ENCODE assay signal across 17 cellular contexts in the genomic region with DNA sequence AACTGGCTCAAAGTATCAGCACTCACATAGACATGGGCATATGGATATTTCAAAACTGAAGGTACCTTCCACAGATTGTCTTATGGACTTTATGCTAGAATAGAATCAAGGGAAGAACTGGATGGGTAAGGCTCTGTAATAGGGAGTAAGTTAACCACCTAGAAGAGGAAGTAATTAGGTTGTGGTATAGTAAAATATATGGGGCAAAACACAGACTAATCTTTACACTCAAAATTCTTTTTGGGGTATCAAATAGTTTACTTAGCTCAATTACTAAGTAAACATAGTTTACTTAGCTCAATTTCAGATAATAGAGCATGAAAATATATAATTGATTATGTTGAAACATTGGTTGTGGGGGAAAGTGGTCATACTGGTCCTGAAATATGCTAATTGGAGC.
DNase-seq lines count a peak whose midpoint lies in the region; ATAC-seq and TF ChIP-seq lines count a peak whose summit lies in the region.
"Had no signal": no experiment of that assay in that cellular context is flagged by ENCODE, and none has a peak within 500 bp of the region (broad histone marks: within the 10 kb centered on the region; RNA-seq: fewer than 3 reads in every experiment).

No MANE protein-coding gene starts in this region.

- ATAC-seq in GM18873 (IDR thresholded peaks at IDR 0.05; ENCODE audit: low FRiP score, unreplicated experiment) (peak; percentile 20), GM21528 (IDR thresholded peaks at IDR 0.05; ENCODE audit: low FRiP score, unreplicated experiment) (peak; percentile 57), HG03103 (IDR thresholded peaks at IDR 0.05; ENCODE audit: low read depth, unreplicated experiment) (peak; percentile 43)
- ATAC-seq: activated CD8-positive, alpha-beta T cell treated with anti-CD3 and anti-CD28 coated beads for 36 hours had no signal

- no peak overlapping the region for H3K27ac ChIP-seq in hepatocyte
- H3K27ac ChIP-seq: breast epithelium had no signal

- H3K4me2 ChIP-seq in hepatocyte = no peak overlapping the region

- TF ChIP-seq CTCF in hepatocyte (IDR thresholded peaks at IDR 0.05; ENCODE audit: poor library complexity) (no peak), osteocyte (IDR thresholded peaks at IDR 0.05) (no peak)

- no peak overlapping the region for H2AFZ ChIP-seq in hepatocyte

- no peaks in the 10 kb centered on the region for H4K20me1 ChIP-seq in hepatocyte (ENCODE audit: insufficient read depth, poor library complexity, severe bottlenecking)

- H3K27me3 ChIP-seq in hepatocyte = no peaks in the 10 kb centered on the region
- H3K27me3 ChIP-seq: breast epithelium had no signal

- H3K27ac Mint-ChIP-seq in osteocyte (ENCODE audit: unreplicated experiment) = no peak overlapping the region
- H3K27ac Mint-ChIP-seq: activated CD8-positive, alpha-beta T cell treated with anti-CD3 and anti-CD28 coated beads for 36 hours; IgD-negative memory B cell; stimulated activated naive CD8-positive, alpha-beta T cell treated with anti-CD3 and anti-CD28 coated beads, Interleukin-15, Interleukin-2, amounts not matched to agents 100 ng/mL and 50 ng/mL, for 24 hours had no signal

- no peak overlapping the region for H3K4me3 ChIP-seq in hepatocyte
- H3K4me3 ChIP-seq: breast epithelium had no signal

- no peaks in the 10 kb centered on the region for H3K79me2 ChIP-seq in hepatocyte

- H3K9me2 ChIP-seq in hepatocyte (replicated peaks; ENCODE audit: insufficient read depth) = no peaks in the 10 kb centered on the region

- H3K9me3 Mint-ChIP-seq in osteocyte (ENCODE audit: unreplicated experiment) = no peaks in the 10 kb centered on the region
- H3K9me3 Mint-ChIP-seq: activated CD8-positive, alpha-beta T cell treated with anti-CD3 and anti-CD28 coated beads for 36 hours; HFFc6; IgD-negative memory B cell; stimulated activated naive CD8-positive, alpha-beta T cell treated with anti-CD3 and anti-CD28 coated beads, Interleukin-15, Interleukin-2, amounts not matched to agents 100 ng/mL and 50 ng/mL, for 24 hours had no signal

- no peaks in the 10 kb centered on the region for H3K36me3 ChIP-seq in hepatocyte (replicated peaks; ENCODE audit: insufficient read depth, low read depth)
- H3K36me3 ChIP-seq: breast epithelium had no signal

- no peaks in the 10 kb centered on the region for H3K27me3 Mint-ChIP-seq in osteocyte (ENCODE audit: unreplicated experiment)

- DNase-seq in NOMO-1 treated with dmso at 0.1 percent for 144 hours (lab: John Stamatoyannopoulos, UW; ENCODE audit: unreplicated experiment) (peak; percentile 52), hepatocyte (ENCODE audit: low spot score) (no peak), osteocyte (ENCODE audit: extremely low spot score, unreplicated experiment) (no peak), DMS153 (lab: John Stamatoyannopoulos, UW) (no peak), midbrain (lab: John Stamatoyannopoulos, UW) (no peak)
- DNase-seq: activated CD8-positive, alpha-beta T cell treated with anti-CD3 and anti-CD28 coated beads for 36 hours; activated naive CD4-positive, alpha-beta T cell treated with Interleukin-2 at 50 U/mL for 16 hours; glutamatergic neuron; NCI-H2029 treated with DMSO at 0.1 percent for 48 hours; stimulated activated CD4-positive, alpha-beta T cell treated with anti-CD3 and anti-CD28 coated beads, Interleukin-4, amount 100 ng/mL, for 24 hours had no signal

- no peak overlapping the region for H3K4me3 Mint-ChIP-seq in osteocyte (ENCODE audit: unreplicated experiment)
- H3K4me3 Mint-ChIP-seq: activated CD8-positive, alpha-beta T cell treated with anti-CD3 and anti-CD28 coated beads for 36 hours; HFFc6; IgD-negative memory B cell; stimulated activated naive CD8-positive, alpha-beta T cell treated with anti-CD3 and anti-CD28 coated beads, Interleukin-15, Interleukin-2, amounts not matched to agents 100 ng/mL and 50 ng/mL, for 24 hours had no signal

- H3K4me1 Mint-ChIP-seq in osteocyte (ENCODE audit: unreplicated experiment) = peaks cover 16% of the 10 kb centered on the region

- H3K9me3 ChIP-seq in hepatocyte (ENCODE audit: low read depth) = no peaks in the 10 kb centered on the region
- H3K9me3 ChIP-seq: breast epithelium had no signal

- no peaks in the 10 kb centered on the region for H3K36me3 Mint-ChIP-seq in osteocyte (ENCODE audit: unreplicated experiment)

- no peaks in the 10 kb centered on the region for H3K4me1 ChIP-seq in hepatocyte (ENCODE audit: insufficient read depth)
- H3K4me1 ChIP-seq: breast epithelium had no signal
